8 cellular contexts compared by ENCODE assay signal in genomic region chr11:37946155-37946766, GRCh38.
DNase-seq lines count a peak whose midpoint lies in the region; ATAC-seq, FAIRE-seq and TF ChIP-seq lines count a peak whose summit lies in the region.

No MANE protein-coding gene starts in this region.

- H3K4me3 ChIP-seq in AG04450 (ENCODE audit: low read depth, low read length) (no peak overlapping the region), small intestine (ENCODE audit: low read depth in 1 of 2, low read length in 2 of 2) (no peak overlapping the region)

- H3K9me3 ChIP-seq in AG04450 (ENCODE audit: control insufficient read depth, insufficient read depth, low read length) = no peaks in the 10 kb centered on the region
- H3K9me3 ChIP-seq in small intestine (ENCODE audit: control insufficient read depth, low read depth) = no peaks in the 10 kb centered on the region

- H3K36me3 ChIP-seq in small intestine (ENCODE audit: control insufficient read depth in 2 of 2, insufficient read depth in 2 of 2, low read length in 2 of 2) = no peaks in the 10 kb centered on the region

- H3K27me3 ChIP-seq in AG04450 (ENCODE audit: control insufficient read depth, insufficient read depth, low read length) (no peaks in the 10 kb centered on the region), small intestine (ENCODE audit: control insufficient read depth in 2 of 2, insufficient read depth in 2 of 2, low read length in 2 of 2) (no peaks in the 10 kb centered on the region)

- POLR2A ChIA-PET in AG04450 (lab: Yijun Ruan, JAX) = no interaction called here

- H3K4me1 ChIP-seq in small intestine (ENCODE audit: control insufficient read depth in 2 of 2, insufficient read depth in 1 of 2, low read depth in 1 of 2, low read length in 1 of 2) = no peaks in the 10 kb centered on the region

- H3K27ac ChIP-seq in AG04450 (ENCODE audit: low read depth, low read length) (no peak overlapping the region), small intestine (ENCODE audit: low read depth in 1 of 2, low read length in 1 of 2) (no peak overlapping the region)

- TF ChIP-seq CTCF in AG04450 (IDR thresholded peaks at IDR 0.05; ENCODE audit: low read depth, low read length) = peak; percentile 76

- DNase-seq in AG04450 (ENCODE audit: low read depth, low spot score) (peak; percentile 7), RPMI7951 (ENCODE audit: low read depth) (peak; percentile 2), fibroblast of the conjunctiva (ENCODE audit: low read depth) (peak; percentile 16), small intestine (peak; percentile 49), NCI-H345 (lab: John Stamatoyannopoulos, UW) (no peak)
- no peak for DNase-seq in activated CD8-positive, alpha-beta memory T cell treated with anti-CD3 and anti-CD28 coated beads for 24 hours

- CTCF ChIA-PET in AG04450 (lab: Charles Lee) = interaction anchor here (0.6 to 4.8 kb wide), 9 partner anchors 8 to 860 kb away, joined by 3 to 68 read pairs (median 3); no protein-coding TSS in a partner anchor

- 44 to 60% (median 58%) methylated on average over 4 of the region's 4 CpGs for WGBS in small intestine, 3 donors

- FAIRE-seq in small intestine (lab: Jason Lieb, UNC) = no peak

- ATAC-seq in GM18499 (IDR thresholded peaks at IDR 0.05; ENCODE audit: insufficient read depth, unreplicated experiment) (peak; percentile 65), HG03469 (IDR thresholded peaks at IDR 0.05; ENCODE audit: unreplicated experiment) (peak; percentile 82)

Comparison
In these comparisons a context has a peak if more than half of its experiments do, and no peak if none do; other contexts are left out.
1. DNase-seq: peak in AG04450 (single experiment), RPMI7951 (single experiment), fibroblast of the conjunctiva (single experiment) and small intestine (single experiment); none in NCI-H345 (single experiment) and activated CD8-positive, alpha-beta memory T cell treated with anti-CD3 and anti-CD28 coated beads for 24 hours (single experiment).